8 cellular contexts compared by ENCODE assay signal in the genomic region with DNA sequence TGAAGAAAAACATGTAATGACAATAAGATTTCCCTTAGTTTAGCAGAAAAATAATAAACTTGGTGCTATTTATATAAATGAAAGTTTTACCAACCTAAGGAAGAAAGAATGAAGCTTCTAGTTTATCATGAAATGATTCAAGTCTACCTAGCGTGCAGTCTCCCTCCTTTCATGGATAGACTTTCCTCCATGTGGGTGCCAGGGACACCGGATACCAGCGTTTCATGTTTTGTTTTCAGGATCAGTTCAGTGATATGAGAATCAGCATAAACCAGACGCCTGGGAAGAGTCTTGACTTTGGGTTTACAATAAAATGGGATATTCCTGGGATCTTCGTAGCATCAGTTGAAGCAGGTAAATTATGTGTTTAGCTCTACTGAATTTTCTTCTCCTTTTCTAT.
"Had no signal": no experiment of that assay in that cellular context is flagged by ENCODE, and none has a peak within 500 bp of the region (broad histone marks: within the 10 kb centered on the region; RNA-seq: fewer than 3 reads in every experiment).

No MANE protein-coding gene starts in this region.

- H3K4me2 ChIP-seq: GM23338 had no signal

- H3K4me3 Mint-ChIP-seq: GM23338, H9 had no signal

- H3K27ac Mint-ChIP-seq: GM23338, H9 had no signal

- H3K27ac ChIP-seq: GM23248 had no signal

- H3K9me3 ChIP-seq: HAP-1 had no signal

- H3K4me3 ChIP-seq: GM23248, GM23338, HAP-1 had no signal

- H3K4me1 ChIP-seq: HAP-1 had no signal

- ATAC-seq: GM23338, HCT116 had no signal

- H2AFZ ChIP-seq: GM23248, GM23338 had no signal

- H3K36me3 ChIP-seq: HAP-1 had no signal

- H3K9ac ChIP-seq: GM23248 had no signal

- DNase-seq: GM23248, GOT3, H7, H9, HCEC 1CT had no signal
